23 cellular contexts compared by ENCODE assay signal in genomic region chr6:143429970-143430369, GRCh38. TPM values are rescaled to one million over a fixed set of nuclear protein-coding genes. Genes with fewer than 3 reads are reported as not detected.
A peak's percentile ranks its signal among the peaks of the same experiment; 100 is the strongest.
DNase-seq lines count a peak whose midpoint lies in the region; ATAC-seq and TF ChIP-seq lines count a peak whose summit lies in the region.
"Had no signal": no experiment of that assay in that cellular context is flagged by ENCODE, and none has a peak within 500 bp of the region (broad histone marks: within the 10 kb centered on the region; RNA-seq: fewer than 3 reads in every experiment).

No MANE protein-coding gene starts in this region.

- H4K5ac ChIP-seq in H9 (ENCODE audit: insufficient read length, low read depth, low read length): no peak overlapping the region

- H3K14ac ChIP-seq in H9 (ENCODE audit: insufficient read depth, low read length): no peak overlapping the region

- DNase-seq in activated CD8-positive, alpha-beta T cell treated with anti-CD3 and anti-CD28 coated beads, Interleukin-2, amount 10 ng/mL, durations not matched to agents 7 days and 5 days: no peak
- DNase-seq in activated CD8-positive, alpha-beta T cell treated with anti-CD3 and anti-CD28 coated beads for 36 hours: no peak
- no peak for DNase-seq in H9
- DNase-seq in RWPE1 (ENCODE audit: low spot score): no peak
- no peak for DNase-seq in nephron progenitor cell
- no peak for DNase-seq in Right ventricle myocardium superior
- DNase-seq in CD4-positive, alpha-beta T cell: no peak
- DNase-seq: CD8-positive, alpha-beta T cell; DMS53; EL; Kasumi-1; MM.1S; NCI-H1105 treated with DMSO at 0.1 percent for 48 hours; NCI-H1694; NCI-H2081 treated with DMSO at 0.1 percent for 48 hours; NCI-H446; NCI-H526 treated with DMSO at 0.1 percent for 48 hours; Peyer's patch had no signal

- H4K20me1 ChIP-seq in H9 (ENCODE audit: control insufficient read depth, insufficient read depth, insufficient read length): no peaks in the 10 kb centered on the region

- no CpG with 5 or more reads among the region's 4 CpGs for WGBS in H9 (ENCODE audit: extremely low coverage, insufficient read length, low lambda C conversion rate)

- peak overlapping the region; percentile 27 for H3K27ac Mint-ChIP-seq in activated CD8-positive, alpha-beta T cell treated with anti-CD3 and anti-CD28 coated beads, Interleukin-2, amount 10 ng/mL, durations not matched to agents 7 days and 5 days
- no peak overlapping the region for H3K27ac Mint-ChIP-seq in activated CD8-positive, alpha-beta T cell treated with anti-CD3 and anti-CD28 coated beads for 36 hours
- peak overlapping the region; percentile 11 to 88 (median 15); a peak in 5 of 7 replicates for H3K27ac Mint-ChIP-seq in H9
- peak overlapping the region; percentile 24 for H3K27ac Mint-ChIP-seq in nephron progenitor cell
- no peak overlapping the region for H3K27ac Mint-ChIP-seq in CD4-positive, alpha-beta T cell
- H3K27ac Mint-ChIP-seq: CD8-positive, alpha-beta T cell had no signal

- H2BK120ac ChIP-seq in H9 (ENCODE audit: low read depth, low read length, poor library complexity, severe bottlenecking): no peak overlapping the region

- H4K91ac ChIP-seq in H9 (ENCODE audit: insufficient read length, low read depth, low read length): no peak overlapping the region

- H3K27ac ChIP-seq in H9 (ENCODE audit: insufficient read length, low read depth, low read length): no peak overlapping the region
- peak overlapping the region; percentile 49 for H3K27ac ChIP-seq in RWPE1
- H3K27ac ChIP-seq in CD4-positive, alpha-beta T cell (ENCODE audit: low read depth, low read length): no peak overlapping the region
- H3K27ac ChIP-seq: A549, Peyer's patch, SK-N-MC had no signal

- no peaks in the 10 kb centered on the region for H3K9me3 ChIP-seq in H9 (ENCODE audit: control insufficient read depth, low read depth, low read length)
- no peaks in the 10 kb centered on the region for H3K9me3 ChIP-seq in CD4-positive, alpha-beta T cell (ENCODE audit: control insufficient read depth, low read length)
- H3K9me3 ChIP-seq: A549, Peyer's patch had no signal

- no peaks in the 10 kb centered on the region for H3K27me3 Mint-ChIP-seq in activated CD8-positive, alpha-beta T cell treated with anti-CD3 and anti-CD28 coated beads, Interleukin-2, amount 10 ng/mL, durations not matched to agents 7 days and 5 days (ENCODE audit: low read depth)
- H3K27me3 Mint-ChIP-seq in activated CD8-positive, alpha-beta T cell treated with anti-CD3 and anti-CD28 coated beads for 36 hours: no peaks in the 10 kb centered on the region
- no peaks in the 10 kb centered on the region for H3K27me3 Mint-ChIP-seq in H9 (ENCODE audit: low read depth)
- H3K27me3 Mint-ChIP-seq in nephron progenitor cell (ENCODE audit: low read depth, poor library complexity): no peaks in the 10 kb centered on the region
- no peaks in the 10 kb centered on the region for H3K27me3 Mint-ChIP-seq in CD4-positive, alpha-beta T cell

- no peaks in the 10 kb centered on the region for H3K9me3 Mint-ChIP-seq in activated CD8-positive, alpha-beta T cell treated with anti-CD3 and anti-CD28 coated beads, Interleukin-2, amount 10 ng/mL, durations not matched to agents 7 days and 5 days (ENCODE audit: insufficient read depth)
- H3K9me3 Mint-ChIP-seq in activated CD8-positive, alpha-beta T cell treated with anti-CD3 and anti-CD28 coated beads for 36 hours: no peaks in the 10 kb centered on the region
- H3K9me3 Mint-ChIP-seq in H9: no peaks in the 10 kb centered on the region
- H3K9me3 Mint-ChIP-seq in nephron progenitor cell: no peaks in the 10 kb centered on the region
- H3K9me3 Mint-ChIP-seq in CD4-positive, alpha-beta T cell: no peaks in the 10 kb centered on the region
- H3K9me3 Mint-ChIP-seq: CD8-positive, alpha-beta T cell had no signal

- no peak overlapping the region for H3K9ac ChIP-seq in H9 (ENCODE audit: extremely low read depth, insufficient read length, low read length)

- no peaks in the 10 kb centered on the region for H3K4me1 Mint-ChIP-seq in activated CD8-positive, alpha-beta T cell treated with anti-CD3 and anti-CD28 coated beads, Interleukin-2, amount 10 ng/mL, durations not matched to agents 7 days and 5 days (ENCODE audit: low read depth)
- peaks cover 5% of the 10 kb centered on the region for H3K4me1 Mint-ChIP-seq in activated CD8-positive, alpha-beta T cell treated with anti-CD3 and anti-CD28 coated beads for 36 hours (ENCODE audit: low read depth)
- H3K4me1 Mint-ChIP-seq in H9 (no peaks in the 10 kb centered on the region), nephron progenitor cell (no peaks in the 10 kb centered on the region)
- H3K4me1 Mint-ChIP-seq in CD4-positive, alpha-beta T cell (ENCODE audit: low read depth): no peaks in the 10 kb centered on the region

- no peaks in the 10 kb centered on the region for H3K4me1 ChIP-seq in H9 (ENCODE audit: insufficient read depth, low read length)
- H3K4me1 ChIP-seq: Peyer's patch had no signal

- ATAC-seq in activated CD8-positive, alpha-beta T cell treated with anti-CD3 and anti-CD28 coated beads, Interleukin-2, amount 10 ng/mL, durations not matched to agents 7 days and 5 days: no peak
- ATAC-seq in activated CD8-positive, alpha-beta T cell treated with anti-CD3 and anti-CD28 coated beads for 36 hours: no peak
- no peak for ATAC-seq in Right ventricle myocardium superior (ENCODE audit: poor library complexity)
- ATAC-seq in CD4-positive, alpha-beta T cell (ENCODE audit: poor library complexity): no peak
- ATAC-seq in GM18502 (IDR thresholded peaks at IDR 0.05; ENCODE audit: poor library complexity, unreplicated experiment): no peak
- ATAC-seq: A549; CD8-positive, alpha-beta T cell; GM12878; Right ventricle myocardium inferior had no signal

- H2AK5ac ChIP-seq in H9 (ENCODE audit: insufficient read length, low read length): no peak overlapping the region

- H3K4me3 Mint-ChIP-seq in activated CD8-positive, alpha-beta T cell treated with anti-CD3 and anti-CD28 coated beads, Interleukin-2, amount 10 ng/mL, durations not matched to agents 7 days and 5 days: no peak overlapping the region
- H3K4me3 Mint-ChIP-seq in activated CD8-positive, alpha-beta T cell treated with anti-CD3 and anti-CD28 coated beads for 36 hours: no peak overlapping the region
- H3K4me3 Mint-ChIP-seq in H9 (no peak overlapping the region), nephron progenitor cell (no peak overlapping the region)
- H3K4me3 Mint-ChIP-seq in CD4-positive, alpha-beta T cell: no peak overlapping the region
- H3K4me3 Mint-ChIP-seq: CD8-positive, alpha-beta T cell had no signal

- H3K79me2 ChIP-seq in H9 (ENCODE audit: insufficient read depth, low read length): no peaks in the 10 kb centered on the region

- H3T11ph ChIP-seq in H9 (ENCODE audit: low read length): no peak overlapping the region

- no peaks in the 10 kb centered on the region for H3K27me3 ChIP-seq in H9 (ENCODE audit: insufficient read depth, low read length)
- no peaks in the 10 kb centered on the region for H3K27me3 ChIP-seq in CD4-positive, alpha-beta T cell (ENCODE audit: control insufficient read depth, insufficient read depth, low read length)
- H3K27me3 ChIP-seq: Peyer's patch had no signal

- H3K23ac ChIP-seq in H9 (ENCODE audit: insufficient read length, low read depth, low read length): no peak overlapping the region

- H2BK12ac ChIP-seq in H9 (ENCODE audit: insufficient read length, low read depth, low read length): no peak overlapping the region

- no peak overlapping the region for H2BK15ac ChIP-seq in H9 (ENCODE audit: low read depth, low read length)

- H3K23me2 ChIP-seq in H9 (ENCODE audit: insufficient read length, low read depth, low read length, poor library complexity, severe bottlenecking): no peaks in the 10 kb centered on the region

- H3K18ac ChIP-seq in H9 (ENCODE audit: insufficient read length, low read depth, low read length): no peak overlapping the region

- intact Hi-C loops in activated CD8-positive, alpha-beta T cell treated with anti-CD3 and anti-CD28 coated beads for 36 hours (cut with micrococcal nuclease): loop anchor here (10.0 kb wide), 2 partner anchors 865 to 955 kb away; no protein-coding TSS in a partner anchor
- intact Hi-C loops in Right ventricle myocardium superior (cut with DNase I): loop anchor here (5.0 to 10.0 kb wide), 2 partner anchors 743 to 955 kb away; no protein-coding TSS in a partner anchor
- intact Hi-C loops in CD4-positive, alpha-beta T cell (cut with DNase I, micrococcal nuclease): loop anchor here (5.0 to 10.0 kb wide), 5 partner anchors 395 to 1283 kb away; partner anchors contain the start of genes NMBR (in 1 of the 2) and VTA1 (in 1 of the 2)

- H3K36me3 Mint-ChIP-seq in activated CD8-positive, alpha-beta T cell treated with anti-CD3 and anti-CD28 coated beads, Interleukin-2, amount 10 ng/mL, durations not matched to agents 7 days and 5 days (ENCODE audit: low read depth): peaks cover 12% of the 10 kb centered on the region
- peaks cover 34% of the 10 kb centered on the region for H3K36me3 Mint-ChIP-seq in activated CD8-positive, alpha-beta T cell treated with anti-CD3 and anti-CD28 coated beads for 36 hours (ENCODE audit: low read depth)
- H3K36me3 Mint-ChIP-seq in H9 (ENCODE audit: insufficient read depth in 1 of 3, low read depth in 3 of 3) (peaks cover 4 to 27% (median 5%) of the 10 kb centered on the region in 3 experiments; a peak in 6 of 7 replicates), nephron progenitor cell (ENCODE audit: low read depth) (peaks cover 13% of the 10 kb centered on the region)
- peaks cover 12% of the 10 kb centered on the region for H3K36me3 Mint-ChIP-seq in CD4-positive, alpha-beta T cell (ENCODE audit: low read depth)

- H3K4ac ChIP-seq in H9 (ENCODE audit: low read depth, low read length): no peak overlapping the region

- no peak overlapping the region for H2AFZ ChIP-seq in H9 (ENCODE audit: low read length)

- no peak overlapping the region for H4K8ac ChIP-seq in H9 (replicated peaks; ENCODE audit: insufficient read length, low read depth, low read length)

- no peaks in the 10 kb centered on the region for H3K79me1 ChIP-seq in H9 (ENCODE audit: insufficient read depth, low read depth, low read length, poor library complexity, severe bottlenecking)

- CTCF ChIA-PET in activated CD8-positive, alpha-beta T cell treated with anti-CD3 and anti-CD28 coated beads, Interleukin-2, amount 10 ng/mL, durations not matched to agents 7 days and 5 days (lab: Charles Lee): interaction anchor here (0.8 to 3.4 kb wide), 4 partner anchors 8 to 955 kb away, joined by 3 to 32 read pairs (median 6); no protein-coding TSS in a partner anchor
- CTCF ChIA-PET in activated CD8-positive, alpha-beta T cell treated with anti-CD3 and anti-CD28 coated beads for 36 hours (lab: Charles Lee): no interaction called here
- CTCF ChIA-PET in RWPE1 (lab: Yijun Ruan, JAX): interaction anchor here (0.9 kb wide), 1 partner anchor 98 kb away, joined by 3 read pairs; no protein-coding TSS in a partner anchor
- CTCF ChIA-PET in CD4-positive, alpha-beta T cell (lab: Charles Lee): interaction anchor here (1.8 kb wide), 1 partner anchor 955 kb away, joined by 5 read pairs; no protein-coding TSS in a partner anchor

- no peak overlapping the region for H3K56ac ChIP-seq in H9 (ENCODE audit: insufficient read length, low read depth, low read length)

- POLR2A ChIA-PET in activated CD8-positive, alpha-beta T cell treated with anti-CD3 and anti-CD28 coated beads, Interleukin-2, amount 10 ng/mL, durations not matched to agents 7 days and 5 days (lab: Charles Lee): no interaction called here
- POLR2A ChIA-PET in activated CD8-positive, alpha-beta T cell treated with anti-CD3 and anti-CD28 coated beads for 36 hours (lab: Charles Lee): no interaction called here
- POLR2A ChIA-PET in RWPE1 (lab: Yijun Ruan, JAX; ENCODE audit: low non-redundant PET): no interaction called here
- POLR2A ChIA-PET in CD4-positive, alpha-beta T cell (lab: Charles Lee): no interaction called here

- TF ChIP-seq CTCF in activated CD8-positive, alpha-beta T cell treated with anti-CD3 and anti-CD28 coated beads for 36 hours (IDR thresholded peaks at IDR 0.05): no peak
- no peak for TF ChIP-seq CTCF in H9 (conservative IDR thresholded peaks at IDR 0.05)
- TF ChIP-seq CTCF in RWPE1 (conservative IDR thresholded peaks at IDR 0.05; ENCODE audit: low read depth): no peak
- no peak for TF ChIP-seq CTCF in nephron progenitor cell (IDR thresholded peaks at IDR 0.05)
- no peak for TF ChIP-seq CTCF in CD4-positive, alpha-beta T cell (IDR thresholded peaks at IDR 0.05)

- H3K4me2 ChIP-seq in H9 (ENCODE audit: insufficient read depth, insufficient read length, low read length): no peak overlapping the region
- H3K4me2 ChIP-seq: A549 had no signal

- H2BK5ac ChIP-seq in H9 (ENCODE audit: insufficient read length, low read length): no peak overlapping the region

- no peak overlapping the region for H2BK20ac ChIP-seq in H9 (ENCODE audit: low read depth, low read length, poor library complexity, severe bottlenecking)

RNA-seq across cellular contexts. Expression of gene ADAT2, which starts 20.5 kb away (rescaled TPM):
- 10 to 100 TPM; 21.4 to 22.0 TPM for total RNA-seq in activated CD8-positive, alpha-beta T cell treated with anti-CD3 and anti-CD28 coated beads, Interleukin-2, amount 10 ng/mL, durations not matched to agents 7 days and 5 days
- total RNA-seq in activated CD8-positive, alpha-beta T cell treated with anti-CD3 and anti-CD28 coated beads for 36 hours: 10 to 100 TPM; 35.9 to 40.8 TPM
- total RNA-seq in H9 (2021) (11.3 and 13.1 TPM in 2 replicates), Right ventricle myocardium superior (1.4 TPM)
- 10 to 100 TPM; 14.6 to 17.4 TPM for total RNA-seq in CD4-positive, alpha-beta T cell

RNA-seq across cellular contexts. Expression of gene PEX3, which starts 20.6 kb away (rescaled TPM):
- 10 to 100 TPM; 14.5 to 15.1 TPM for total RNA-seq in activated CD8-positive, alpha-beta T cell treated with anti-CD3 and anti-CD28 coated beads, Interleukin-2, amount 10 ng/mL, durations not matched to agents 7 days and 5 days
- total RNA-seq in activated CD8-positive, alpha-beta T cell treated with anti-CD3 and anti-CD28 coated beads for 36 hours: 10 to 100 TPM; 24.9 to 33.6 TPM
- total RNA-seq in H9 (2021): 15.4 and 17.9 TPM in 2 replicates
- total RNA-seq in Right ventricle myocardium superior: 17.9 TPM
- 1 to 10 TPM; 7.3 to 9.7 TPM for total RNA-seq in CD4-positive, alpha-beta T cell

Comparison
In these comparisons a context has a peak if more than half of its experiments do, and no peak if none do; other contexts are left out.
1. H3K27ac Mint-ChIP-seq: peak in activated CD8-positive, alpha-beta T cell treated with anti-CD3 and anti-CD28 coated beads, Interleukin-2, amount 10 ng/mL, durations not matched to agents 7 days and 5 days (single experiment), H9 (3 of 3) and nephron progenitor cell (single experiment); none in activated CD8-positive, alpha-beta T cell treated with anti-CD3 and anti-CD28 coated beads for 36 hours (single experiment) and CD4-positive, alpha-beta T cell (single experiment).